1 cellular context compared by ENCODE assay signal in genomic region chr20:3808141-3808479, GRCh38.
TF ChIP-seq lines count a peak whose summit lies in the region.

No MANE protein-coding gene starts in this region.

TF ChIP-seq in HepG2, 621 proteins besides CTCF, POLR2A, EP300 and RAD21 (continued from another document and continues in another):
- TF ChIP-seq NFE2L2 (IDR thresholded peaks at IDR 0.05; ENCODE audit: low read length): no peak
- TF ChIP-seq GATAD1 (CRISPR knock-in tag; IDR thresholded peaks at IDR 0.05): no peak
- no peak for TF ChIP-seq KDM6A (CRISPR knock-in tag; IDR thresholded peaks at IDR 0.05; ENCODE audit: low read depth)
- TF ChIP-seq, protein P1, sequence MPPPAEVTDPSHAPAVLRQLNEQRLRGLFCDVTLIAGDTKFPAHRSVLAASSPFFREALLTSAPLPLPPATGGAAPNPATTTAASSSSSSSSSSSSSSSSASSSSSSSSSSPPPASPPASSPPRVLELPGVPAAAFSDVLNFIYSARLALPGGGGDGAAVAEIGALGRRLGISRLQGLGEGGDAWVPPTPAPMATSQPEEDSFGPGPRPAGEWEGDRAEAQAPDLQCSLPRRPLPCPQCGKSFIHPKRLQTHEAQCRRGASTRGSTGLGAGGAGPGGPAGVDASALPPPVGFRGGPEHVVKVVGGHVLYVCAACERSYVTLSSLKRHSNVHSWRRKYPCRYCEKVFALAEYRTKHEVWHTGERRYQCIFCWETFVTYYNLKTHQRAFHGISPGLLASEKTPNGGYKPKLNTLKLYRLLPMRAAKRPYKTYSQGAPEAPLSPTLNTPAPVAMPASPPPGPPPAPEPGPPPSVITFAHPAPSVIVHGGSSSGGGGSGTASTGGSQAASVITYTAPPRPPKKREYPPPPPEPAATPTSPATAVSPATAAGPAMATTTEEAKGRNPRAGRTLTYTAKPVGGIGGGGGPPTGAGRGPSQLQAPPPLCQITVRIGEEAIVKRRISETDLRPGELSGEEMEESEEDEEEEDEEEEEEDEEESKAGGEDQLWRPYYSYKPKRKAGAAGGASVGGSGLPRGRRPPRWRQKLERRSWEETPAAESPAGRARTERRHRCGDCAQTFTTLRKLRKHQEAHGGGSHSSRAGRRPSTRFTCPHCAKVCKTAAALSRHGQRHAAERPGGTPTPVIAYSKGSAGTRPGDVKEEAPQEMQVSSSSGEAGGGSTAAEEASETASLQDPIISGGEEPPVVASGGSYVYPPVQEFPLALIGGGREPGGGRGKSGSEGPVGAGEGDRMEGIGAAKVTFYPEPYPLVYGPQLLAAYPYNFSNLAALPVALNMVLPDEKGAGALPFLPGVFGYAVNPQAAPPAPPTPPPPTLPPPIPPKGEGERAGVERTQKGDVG (CRISPR knock-in tag; IDR thresholded peaks at IDR 0.05; ENCODE audit: borderline replicate concordance): no peak
- no peak for TF ChIP-seq PLRG1 (conservative IDR thresholded peaks at IDR 0.05)
- no peak for TF ChIP-seq ZNF574 (CRISPR knock-in tag; IDR thresholded peaks at IDR 0.05)
- TF ChIP-seq, protein P2, sequence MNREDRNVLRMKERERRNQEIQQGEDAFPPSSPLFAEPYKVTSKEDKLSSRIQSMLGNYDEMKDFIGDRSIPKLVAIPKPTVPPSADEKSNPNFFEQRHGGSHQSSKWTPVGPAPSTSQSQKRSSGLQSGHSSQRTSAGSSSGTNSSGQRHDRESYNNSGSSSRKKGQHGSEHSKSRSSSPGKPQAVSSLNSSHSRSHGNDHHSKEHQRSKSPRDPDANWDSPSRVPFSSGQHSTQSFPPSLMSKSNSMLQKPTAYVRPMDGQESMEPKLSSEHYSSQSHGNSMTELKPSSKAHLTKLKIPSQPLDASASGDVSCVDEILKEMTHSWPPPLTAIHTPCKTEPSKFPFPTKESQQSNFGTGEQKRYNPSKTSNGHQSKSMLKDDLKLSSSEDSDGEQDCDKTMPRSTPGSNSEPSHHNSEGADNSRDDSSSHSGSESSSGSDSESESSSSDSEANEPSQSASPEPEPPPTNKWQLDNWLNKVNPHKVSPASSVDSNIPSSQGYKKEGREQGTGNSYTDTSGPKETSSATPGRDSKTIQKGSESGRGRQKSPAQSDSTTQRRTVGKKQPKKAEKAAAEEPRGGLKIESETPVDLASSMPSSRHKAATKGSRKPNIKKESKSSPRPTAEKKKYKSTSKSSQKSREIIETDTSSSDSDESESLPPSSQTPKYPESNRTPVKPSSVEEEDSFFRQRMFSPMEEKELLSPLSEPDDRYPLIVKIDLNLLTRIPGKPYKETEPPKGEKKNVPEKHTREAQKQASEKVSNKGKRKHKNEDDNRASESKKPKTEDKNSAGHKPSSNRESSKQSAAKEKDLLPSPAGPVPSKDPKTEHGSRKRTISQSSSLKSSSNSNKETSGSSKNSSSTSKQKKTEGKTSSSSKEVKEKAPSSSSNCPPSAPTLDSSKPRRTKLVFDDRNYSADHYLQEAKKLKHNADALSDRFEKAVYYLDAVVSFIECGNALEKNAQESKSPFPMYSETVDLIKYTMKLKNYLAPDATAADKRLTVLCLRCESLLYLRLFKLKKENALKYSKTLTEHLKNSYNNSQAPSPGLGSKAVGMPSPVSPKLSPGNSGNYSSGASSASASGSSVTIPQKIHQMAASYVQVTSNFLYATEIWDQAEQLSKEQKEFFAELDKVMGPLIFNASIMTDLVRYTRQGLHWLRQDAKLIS (CRISPR knock-in tag; IDR thresholded peaks at IDR 0.05): no peak
- TF ChIP-seq ATAD3A (CRISPR knock-in tag; IDR thresholded peaks at IDR 0.05): no peak
- no peak for TF ChIP-seq DNMT1 (CRISPR knock-in tag; IDR thresholded peaks at IDR 0.05)
- no peak for TF ChIP-seq ZNF44 (CRISPR knock-in tag; IDR thresholded peaks at IDR 0.05)
- TF ChIP-seq, protein P3, sequence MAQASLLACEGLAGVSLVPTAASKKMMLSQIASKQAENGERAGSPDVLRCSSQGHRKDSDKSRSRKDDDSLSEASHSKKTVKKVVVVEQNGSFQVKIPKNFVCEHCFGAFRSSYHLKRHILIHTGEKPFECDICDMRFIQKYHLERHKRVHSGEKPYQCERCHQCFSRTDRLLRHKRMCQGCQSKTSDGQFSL (CRISPR knock-in tag; IDR thresholded peaks at IDR 0.05): no peak
- TF ChIP-seq ZNF382 (CRISPR knock-in tag; IDR thresholded peaks at IDR 0.05; ENCODE audit: borderline replicate concordance): no peak
- TF ChIP-seq, protein P4, sequence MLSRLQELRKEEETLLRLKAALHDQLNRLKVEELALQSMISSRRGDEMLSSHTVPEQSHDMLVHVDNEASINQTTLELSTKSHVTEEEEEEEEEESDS (CRISPR knock-in tag; IDR thresholded peaks at IDR 0.05; ENCODE audit: borderline replicate concordance): no peak
- no peak for TF ChIP-seq CEBPG (CRISPR knock-in tag; IDR thresholded peaks at IDR 0.05)
- peak; percentile 48; the same call in 1 of the 2 replicates for TF ChIP-seq MXD4 (CRISPR knock-in tag; IDR thresholded peaks at IDR 0.05)
- peak; percentile 88 for TF ChIP-seq TEAD3 (CRISPR knock-in tag; optimal IDR thresholded peaks at IDR 0.05; ENCODE audit: borderline replicate concordance)
- no peak for TF ChIP-seq SSRP1 (CRISPR knock-in tag; IDR thresholded peaks at IDR 0.05)
- TF ChIP-seq, protein P5, sequence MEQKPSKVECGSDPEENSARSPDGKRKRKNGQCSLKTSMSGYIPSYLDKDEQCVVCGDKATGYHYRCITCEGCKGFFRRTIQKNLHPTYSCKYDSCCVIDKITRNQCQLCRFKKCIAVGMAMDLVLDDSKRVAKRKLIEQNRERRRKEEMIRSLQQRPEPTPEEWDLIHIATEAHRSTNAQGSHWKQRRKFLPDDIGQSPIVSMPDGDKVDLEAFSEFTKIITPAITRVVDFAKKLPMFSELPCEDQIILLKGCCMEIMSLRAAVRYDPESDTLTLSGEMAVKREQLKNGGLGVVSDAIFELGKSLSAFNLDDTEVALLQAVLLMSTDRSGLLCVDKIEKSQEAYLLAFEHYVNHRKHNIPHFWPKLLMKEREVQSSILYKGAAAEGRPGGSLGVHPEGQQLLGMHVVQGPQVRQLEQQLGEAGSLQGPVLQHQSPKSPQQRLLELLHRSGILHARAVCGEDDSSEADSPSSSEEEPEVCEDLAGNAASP (CRISPR knock-in tag; IDR thresholded peaks at IDR 0.05; ENCODE audit: borderline replicate concordance): no peak; the same call in 1 of the 2 replicates
- TF ChIP-seq SP4 (CRISPR knock-in tag; IDR thresholded peaks at IDR 0.05): no peak
- no peak for TF ChIP-seq ZNF768 (CRISPR knock-in tag; IDR thresholded peaks at IDR 0.05)
- TF ChIP-seq HDAC2 (CRISPR knock-in tag; IDR thresholded peaks at IDR 0.05): no peak
- TF ChIP-seq ISL2 (CRISPR knock-in tag; IDR thresholded peaks at IDR 0.05): no peak
- peak; percentile 34; the same call in 1 of the 2 replicates for TF ChIP-seq HNF1B (CRISPR knock-in tag; IDR thresholded peaks at IDR 0.05)
- TF ChIP-seq ZNF20 (CRISPR knock-in tag; IDR thresholded peaks at IDR 0.05): no peak
- no peak for TF ChIP-seq NR2F6 (IDR thresholded peaks at IDR 0.05)
- TF ChIP-seq NR2F6 (CRISPR knock-in tag; IDR thresholded peaks at IDR 0.05): no peak
- TF ChIP-seq, protein P6, sequence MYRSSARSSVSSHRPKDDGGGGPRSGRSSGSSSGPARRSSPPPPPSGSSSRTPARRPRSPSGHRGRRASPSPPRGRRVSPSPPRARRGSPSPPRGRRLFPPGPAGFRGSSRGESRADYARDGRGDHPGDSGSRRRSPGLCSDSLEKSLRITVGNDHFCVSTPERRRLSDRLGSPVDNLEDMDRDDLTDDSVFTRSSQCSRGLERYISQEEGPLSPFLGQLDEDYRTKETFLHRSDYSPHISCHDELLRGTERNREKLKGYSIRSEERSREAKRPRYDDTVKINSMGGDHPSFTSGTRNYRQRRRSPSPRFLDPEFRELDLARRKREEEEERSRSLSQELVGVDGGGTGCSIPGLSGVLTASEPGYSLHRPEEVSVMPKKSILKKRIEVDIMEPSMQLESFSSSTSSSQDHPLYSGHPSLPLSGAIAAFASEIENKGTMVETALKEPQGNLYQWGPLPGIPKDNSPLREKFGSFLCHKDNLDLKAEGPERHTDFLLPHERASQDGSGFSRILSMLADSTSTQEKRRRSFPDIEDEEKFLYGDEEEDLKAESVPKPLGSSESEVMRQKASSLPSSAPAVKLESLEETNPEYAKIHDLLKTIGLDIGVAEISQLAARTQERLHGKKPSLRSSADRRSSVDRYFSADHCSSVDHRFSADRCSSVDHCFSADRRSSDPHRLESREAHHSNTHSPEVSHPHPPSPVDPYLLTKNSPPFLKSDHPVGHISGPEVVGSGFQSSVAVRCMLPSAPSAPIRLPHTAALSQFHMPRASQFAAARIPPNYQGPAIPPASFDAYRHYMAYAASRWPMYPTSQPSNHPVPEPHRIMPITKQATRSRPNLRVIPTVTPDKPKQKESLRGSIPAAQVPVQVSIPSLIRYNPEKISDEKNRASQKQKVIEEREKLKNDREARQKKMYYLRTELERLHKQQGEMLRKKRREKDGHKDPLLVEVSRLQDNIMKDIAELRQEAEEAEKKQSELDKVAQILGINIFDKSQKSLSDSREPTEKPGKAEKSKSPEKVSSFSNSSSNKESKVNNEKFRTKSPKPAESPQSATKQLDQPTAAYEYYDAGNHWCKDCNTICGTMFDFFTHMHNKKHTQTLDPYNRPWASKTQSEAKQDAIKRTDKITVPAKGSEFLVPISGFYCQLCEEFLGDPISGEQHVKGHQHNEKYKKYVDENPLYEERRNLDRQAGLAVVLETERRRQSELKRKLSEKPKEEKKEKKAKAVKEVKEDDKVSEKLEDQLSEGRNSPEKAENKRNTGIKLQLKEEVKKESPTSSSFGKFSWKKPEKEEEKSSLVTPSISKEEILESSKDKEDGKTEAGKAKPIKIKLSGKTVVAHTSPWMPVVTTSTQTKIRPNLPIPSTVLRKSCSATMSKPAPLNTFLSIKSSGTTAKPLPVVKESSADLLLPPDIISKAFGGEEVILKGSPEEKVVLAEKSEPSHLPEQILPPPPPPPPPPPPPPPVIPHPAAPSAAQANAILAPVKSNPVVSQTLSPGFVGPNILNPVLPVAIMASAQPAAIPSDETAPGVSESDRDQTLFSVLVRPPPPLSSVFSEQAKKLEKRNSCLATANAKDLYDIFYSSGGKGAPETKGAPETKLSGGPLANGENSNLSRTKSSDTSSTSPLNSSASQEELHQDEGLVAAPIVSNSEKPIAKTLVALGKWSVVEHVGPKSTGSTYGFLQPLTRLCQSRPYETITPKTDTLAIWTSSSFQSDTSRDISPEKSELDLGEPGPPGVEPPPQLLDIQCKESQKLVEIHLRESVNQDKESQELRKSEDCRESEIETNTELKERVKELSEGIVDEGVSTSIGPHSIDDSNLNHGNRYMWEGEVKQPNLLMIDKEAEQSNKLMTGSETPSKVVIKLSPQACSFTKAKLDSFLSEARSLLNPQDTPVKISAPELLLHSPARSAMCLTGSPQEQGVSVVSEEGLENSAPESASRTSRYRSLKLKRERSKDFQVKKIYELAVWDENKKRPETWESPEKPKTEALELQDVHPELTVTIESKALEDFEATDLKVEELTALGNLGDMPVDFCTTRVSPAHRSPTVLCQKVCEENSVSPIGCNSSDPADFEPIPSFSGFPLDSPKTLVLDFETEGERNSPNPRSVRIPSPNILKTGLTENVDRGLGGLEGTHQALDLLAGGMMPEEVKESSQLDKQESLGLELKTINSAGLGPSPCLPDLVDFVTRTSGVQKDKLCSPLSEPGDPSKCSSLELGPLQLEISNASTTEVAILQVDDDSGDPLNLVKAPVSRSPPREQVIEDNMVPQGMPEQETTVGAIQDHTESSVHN (CRISPR knock-in tag; IDR thresholded peaks at IDR 0.05): no peak
- peak; percentile 88 for TF ChIP-seq ZNF781 (CRISPR knock-in tag; IDR thresholded peaks at IDR 0.05; ENCODE audit: borderline replicate concordance, not compliant biosample characterization)
- peak; percentile 90; the same call in 1 of the 2 replicates for TF ChIP-seq DNMT3B (CRISPR knock-in tag; conservative IDR thresholded peaks at IDR 0.05)
- no peak for TF ChIP-seq REPIN1 (CRISPR knock-in tag; IDR thresholded peaks at IDR 0.05; ENCODE audit: borderline replicate concordance, low read depth)
- TF ChIP-seq, protein P7, sequence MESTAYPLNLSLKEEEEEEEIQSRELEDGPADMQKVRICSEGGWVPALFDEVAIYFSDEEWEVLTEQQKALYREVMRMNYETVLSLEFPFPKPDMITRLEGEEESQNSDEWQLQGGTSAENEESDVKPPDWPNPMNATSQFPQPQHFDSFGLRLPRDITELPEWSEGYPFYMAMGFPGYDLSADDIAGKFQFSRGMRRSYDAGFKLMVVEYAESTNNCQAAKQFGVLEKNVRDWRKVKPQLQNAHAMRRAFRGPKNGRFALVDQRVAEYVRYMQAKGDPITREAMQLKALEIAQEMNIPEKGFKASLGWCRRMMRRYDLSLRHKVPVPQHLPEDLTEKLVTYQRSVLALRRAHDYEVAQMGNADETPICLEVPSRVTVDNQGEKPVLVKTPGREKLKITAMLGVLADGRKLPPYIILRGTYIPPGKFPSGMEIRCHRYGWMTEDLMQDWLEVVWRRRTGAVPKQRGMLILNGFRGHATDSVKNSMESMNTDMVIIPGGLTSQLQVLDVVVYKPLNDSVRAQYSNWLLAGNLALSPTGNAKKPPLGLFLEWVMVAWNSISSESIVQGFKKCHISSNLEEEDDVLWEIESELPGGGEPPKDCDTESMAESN (CRISPR knock-in tag; conservative IDR thresholded peaks at IDR 0.05): no peak
